In the genomic region with DNA sequence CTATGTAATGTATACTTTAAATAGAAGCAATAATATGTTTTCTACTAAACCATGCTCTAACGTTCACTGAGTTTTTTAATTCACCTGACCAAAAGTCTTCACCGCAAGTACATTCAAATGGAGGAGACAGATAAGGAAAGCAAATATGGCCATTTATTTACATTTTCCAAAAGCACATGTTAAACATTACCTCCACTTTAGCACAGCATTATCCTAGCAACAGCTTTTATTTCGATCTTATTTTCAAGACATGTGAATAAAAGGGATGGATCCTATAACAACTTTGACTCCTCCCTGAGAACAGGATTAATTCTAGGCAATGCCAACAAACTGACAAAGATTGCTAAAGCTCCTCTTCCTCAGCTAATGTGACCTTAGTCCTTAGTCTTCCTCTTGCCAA, we compare ENCODE assay signal across 29 cellular contexts. TPM values are rescaled to one million over a fixed set of nuclear protein-coding genes. Genes with fewer than 3 reads are reported as not detected.
A peak's percentile ranks its signal among the peaks of the same experiment; 100 is the strongest.
DNase-seq lines count a peak whose midpoint lies in the region; ATAC-seq, FAIRE-seq and TF ChIP-seq lines count a peak whose summit lies in the region.
"Had no signal": no experiment of that assay in that cellular context is flagged by ENCODE, and none has a peak within 500 bp of the region (broad histone marks: within the 10 kb centered on the region; RNA-seq: fewer than 3 reads in every experiment).

No MANE protein-coding gene starts in this region.

- no peaks in the 10 kb centered on the region for H3K36me3 Mint-ChIP-seq in GM23338 (ENCODE audit: low read depth)
- H3K36me3 Mint-ChIP-seq: CD14-positive monocyte; CD4-positive, alpha-beta memory T cell; CD8-positive, alpha-beta memory T cell had no signal

- H3K27ac ChIP-seq in hepatocyte (no peak overlapping the region), GM23338 (ENCODE audit: low read depth) (no peak overlapping the region)
- H3K27ac ChIP-seq: 22Rv1, A549, BLaER1 had no signal

- H3K9me2 ChIP-seq in hepatocyte (replicated peaks; ENCODE audit: insufficient read depth): no peaks in the 10 kb centered on the region
- no peaks in the 10 kb centered on the region for H3K9me2 ChIP-seq in GM23338 (ENCODE audit: insufficient read depth)

- no peaks in the 10 kb centered on the region for H3K36me3 ChIP-seq in hepatocyte (replicated peaks; ENCODE audit: insufficient read depth, low read depth)
- no peaks in the 10 kb centered on the region for H3K36me3 ChIP-seq in mucosa of descending colon (ENCODE audit: low read depth)
- no peaks in the 10 kb centered on the region for H3K36me3 ChIP-seq in GM23338 (ENCODE audit: insufficient read depth)
- H3K36me3 ChIP-seq: BE2C, BLaER1 had no signal

- no peaks in the 10 kb centered on the region for H3F3A ChIP-seq in GM23338 (replicated peaks; ENCODE audit: low read depth)

- no peak overlapping the region for H3K4me3 Mint-ChIP-seq in GM23338
- H3K4me3 Mint-ChIP-seq: CD14-positive monocyte; CD4-positive, alpha-beta memory T cell; CD4-positive, CD25-positive, alpha-beta regulatory T cell; CD8-positive, alpha-beta memory T cell had no signal

- peak overlapping the region; percentile 39 for H3K4me2 ChIP-seq in hepatocyte
- no peak overlapping the region for H3K4me2 ChIP-seq in GM23338
- H3K4me2 ChIP-seq: A549, BLaER1 had no signal

- intact Hi-C loops in mucosa of descending colon (cut with DNase I, micrococcal nuclease): no loop called here

- H2AFZ ChIP-seq in hepatocyte (no peak overlapping the region), GM23338 (no peak overlapping the region)

- H3K79me2 ChIP-seq in hepatocyte (no peaks in the 10 kb centered on the region), GM23338 (replicated peaks; ENCODE audit: insufficient read depth) (no peaks in the 10 kb centered on the region)

- peaks cover 2% of the 10 kb centered on the region for H3K27me3 Mint-ChIP-seq in GM23338 (ENCODE audit: insufficient read depth, low read depth, poor library complexity)

- FAIRE-seq in colon (lab: Jason Lieb, UNC): peak; percentile 21
- FAIRE-seq: A549, GM12878, GM12892, GM18507 had no signal

- DNase-seq in DMS53 (lab: John Stamatoyannopoulos, UW) (peak; percentile 28), DMS53 treated with DMSO at 0.1 percent for 48 hours (lab: John Stamatoyannopoulos, UW; ENCODE audit: unreplicated experiment) (no peak), hepatocyte (ENCODE audit: low spot score) (no peak), mucosa of descending colon (no peak), GM23338 (ENCODE audit: low spot score) (no peak), ecto neural progenitor cell (ENCODE audit: low spot score) (no peak)
- DNase-seq: BE2C; C1 segment of cervical spinal cord; CD4-positive, alpha-beta memory T cell; CD4-positive, CD25-positive, alpha-beta regulatory T cell; CD8-positive, alpha-beta memory T cell; COR-L47; DMS 273 treated with DMSO at 0.1 percent for 48 hours; DMS153; DMS79; DND-41; EL; GDM1 had no signal

- WGBS in hepatocyte (ENCODE audit: low lambda C conversion rate, missing lambda C conversion rate): 60% methylated on average over 3 of the region's 3 CpGs

- no peaks in the 10 kb centered on the region; the same call in 2 of the 3 replicates for H3K9me3 Mint-ChIP-seq in GM23338

- TF ChIP-seq CTCF in hepatocyte (IDR thresholded peaks at IDR 0.05; ENCODE audit: poor library complexity) (no peak), mucosa of descending colon (IDR thresholded peaks at IDR 0.05) (no peak), GM23338 (conservative IDR thresholded peaks at IDR 0.05; ENCODE audit: low read depth in 2 of 2) (no peak)

- H4K20me1 ChIP-seq in hepatocyte (ENCODE audit: insufficient read depth, poor library complexity, severe bottlenecking) (no peaks in the 10 kb centered on the region), GM23338 (replicated peaks; ENCODE audit: insufficient read depth) (no peaks in the 10 kb centered on the region)
- H4K20me1 ChIP-seq: BLaER1 had no signal

- ATAC-seq in mucosa of descending colon: peak; percentile 86
- no peak for ATAC-seq in GM23338
- ATAC-seq: A549, GM12878 had no signal

- no peaks in the 10 kb centered on the region for H3K4me1 Mint-ChIP-seq in GM23338
- H3K4me1 Mint-ChIP-seq: CD14-positive monocyte had no signal

- H3K27me3 ChIP-seq in hepatocyte: peaks cover 14% of the 10 kb centered on the region
- H3K27me3 ChIP-seq in GM23338 (ENCODE audit: insufficient read depth): no peaks in the 10 kb centered on the region; the same call in 1 of the 2 replicates
- H3K27me3 ChIP-seq: BLaER1 had no signal

- H3K4me3 ChIP-seq in hepatocyte (no peak overlapping the region), mucosa of descending colon (no peak overlapping the region), GM23338 (no peak overlapping the region)
- H3K4me3 ChIP-seq: A549, BLaER1, GM12878 had no signal

- no peak overlapping the region for H3K27ac Mint-ChIP-seq in GM23338
- H3K27ac Mint-ChIP-seq: CD14-positive monocyte; CD4-positive, alpha-beta memory T cell; CD4-positive, CD25-positive, alpha-beta regulatory T cell; CD8-positive, alpha-beta memory T cell had no signal

- no peaks in the 10 kb centered on the region for H3K9me3 ChIP-seq in hepatocyte (ENCODE audit: low read depth)
- H3K9me3 ChIP-seq in mucosa of descending colon: no peaks in the 10 kb centered on the region
- H3K9me3 ChIP-seq: A549, BE2C, BLaER1 had no signal

- H3K4me1 ChIP-seq in hepatocyte (ENCODE audit: insufficient read depth) (no peaks in the 10 kb centered on the region), mucosa of descending colon (ENCODE audit: low read depth) (no peaks in the 10 kb centered on the region), GM23338 (ENCODE audit: insufficient read depth) (no peaks in the 10 kb centered on the region)
- H3K4me1 ChIP-seq: A549, BE2C, BLaER1 had no signal

TF ChIP-seq in GM23338, 12 proteins besides CTCF, POLR2A, EP300 and RAD21:
- no peak for TF ChIP-seq NANOG (IDR thresholded peaks at IDR 0.05; ENCODE audit: borderline replicate concordance)
TF ChIP-seq in GM23338: peak in this region for 0.

RNA-seq across cellular contexts. Expression of gene GRM8, which starts 11.5 kb away (rescaled TPM):
- total RNA-seq in hepatocyte (2.9 and 4.5 TPM in 2 replicates), mucosa of descending colon (1 to 10 TPM in 2 of 3 donors, under 1 TPM in 1; 0.41 to 9.2 (median 4.4) TPM)
- polyA plus RNA-seq in hepatocyte (0.62 and 0.96 TPM in 2 replicates), GM23338 (2016; fragmentation: Nextera tagmentation; extraction: Ambion mirVana) (1.7 and 1.9 TPM in 2 replicates)
- 2.0 and 6.6 TPM in 2 replicates for total RNA-seq in GM23338 (2014; rRNA removed; shearing (Covaris generic))
- total RNA-seq: A172; CD4-positive, alpha-beta memory T cell; CD4-positive, CD25-positive, alpha-beta regulatory T cell; CD8-positive, alpha-beta memory T cell; G401 had no signal
- polyA plus RNA-seq: AG04450; CD14-positive monocyte; CD4-positive, alpha-beta memory T cell; CD4-positive, CD25-positive, alpha-beta regulatory T cell; CD8-positive, alpha-beta memory T cell had no signal
